In genomic region chrX:98240061-98240460, GRCh38 we compare ENCODE assay signal across 1 cellular context.
DNase-seq lines count a peak whose midpoint lies in the region; TF ChIP-seq lines count a peak whose summit lies in the region.
"Not testable (repeated sequence)": the region's sequence is repeated elsewhere in the genome, so short reads cannot be mapped to it uniquely, and the experiment has no call there.

No MANE protein-coding gene starts in this region.

- peaks cover 29% of the 10 kb centered on the region for H3K9me3 Mint-ChIP-seq in chondrocyte (ENCODE audit: low read depth)

- not testable (repeated sequence) for TF ChIP-seq CTCF in chondrocyte (IDR thresholded peaks at IDR 0.05)

- not testable (repeated sequence) for H3K27me3 Mint-ChIP-seq in chondrocyte (ENCODE audit: low read depth)

- not testable (repeated sequence) for H3K4me3 Mint-ChIP-seq in chondrocyte (ENCODE audit: unreplicated experiment)

- H3K27ac Mint-ChIP-seq in chondrocyte (ENCODE audit: unreplicated experiment), result not testable (repeated sequence)

- peak; percentile 57 for DNase-seq in chondrocyte (ENCODE audit: low spot score)

- not testable (repeated sequence) for H3K36me3 Mint-ChIP-seq in chondrocyte (ENCODE audit: low read depth)

- H3K4me1 Mint-ChIP-seq in chondrocyte (ENCODE audit: low read depth), result not testable (repeated sequence)
